Comparison of ENCODE assay signal across 10 cellular contexts in the genomic region with DNA sequence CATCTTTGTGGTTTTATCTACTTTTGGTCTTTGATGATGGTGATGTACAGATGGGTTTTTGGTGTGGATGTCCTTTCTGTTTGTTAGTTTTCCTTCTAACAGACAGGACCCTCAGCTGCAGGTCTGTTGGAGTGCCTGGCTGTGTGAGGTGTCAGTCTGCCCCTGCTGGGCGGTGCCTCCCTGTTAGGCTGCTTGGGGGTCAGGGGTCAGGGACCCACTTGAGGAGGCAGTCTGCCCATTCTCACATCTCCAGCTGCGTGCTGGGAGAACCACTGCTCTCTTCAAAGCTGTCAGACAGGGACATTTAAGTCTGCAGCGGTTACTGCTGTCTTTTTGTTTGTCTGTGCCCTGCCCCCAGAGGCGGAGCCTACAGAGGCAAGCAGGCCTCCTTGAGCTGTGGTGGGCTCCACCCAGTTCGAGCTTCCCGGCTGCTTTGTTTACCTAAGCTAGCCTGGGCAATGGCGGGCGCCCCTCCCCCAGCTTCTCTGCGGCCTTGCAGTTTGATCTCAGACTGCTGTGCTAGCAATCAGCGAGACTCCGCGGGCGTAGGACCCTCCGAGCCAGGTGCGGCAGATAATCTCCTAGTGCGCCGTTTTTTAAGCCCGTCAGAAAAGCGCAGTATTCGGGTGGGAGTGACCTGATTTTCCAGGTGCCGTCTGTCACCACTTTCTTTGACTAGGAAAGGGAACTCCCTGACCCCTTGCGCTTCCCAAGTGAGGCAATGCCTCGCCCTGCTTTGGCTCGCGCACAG. TPM values are rescaled to one million over a fixed set of nuclear protein-coding genes. Genes with fewer than 3 reads are reported as not detected.
DNase-seq lines count a peak whose midpoint lies in the region; ATAC-seq and TF ChIP-seq lines count a peak whose summit lies in the region.
"Not testable (repeated sequence)": the region's sequence is repeated elsewhere in the genome, so short reads cannot be mapped to it uniquely, and the experiment has no call there.
"Had no signal": no experiment of that assay in that cellular context is flagged by ENCODE, and none has a peak within 500 bp of the region (broad histone marks: within the 10 kb centered on the region; RNA-seq: fewer than 3 reads in every experiment).

No MANE protein-coding gene starts in this region.

- peaks cover 17 to 41% of the 10 kb centered on the region in 2 donors for H3K27me3 Mint-ChIP-seq in CD8-positive, alpha-beta memory T cell
- not testable (repeated sequence) for H3K27me3 Mint-ChIP-seq in activated naive CD4-positive, alpha-beta T cell treated with anti-CD3 and anti-CD28 coated beads for 36 hours (ENCODE audit: low read depth)
- H3K27me3 Mint-ChIP-seq in natural killer cell (ENCODE audit: low read depth in 2 of 2): peaks cover 14 to 32% of the 10 kb centered on the region in 2 donors

- not testable (repeated sequence) for H3K27ac ChIP-seq in CD8-positive, alpha-beta memory T cell (ENCODE audit: low read depth, low read length); iPS DF 6.9 (ENCODE audit: low read length); testis
- peak overlapping the region; percentile 50 for H3K27ac ChIP-seq in ectodermal cell (ENCODE audit: insufficient read depth, low read depth, low read length, poor library complexity, severe bottlenecking)

- peak overlapping the region in 3 of 8 donors; percentile 36 to 59 (median 42) for H3K27ac Mint-ChIP-seq in CD8-positive, alpha-beta memory T cell
- H3K27ac Mint-ChIP-seq in activated naive CD4-positive, alpha-beta T cell treated with anti-CD3 and anti-CD28 coated beads for 36 hours: not testable (repeated sequence)
- H3K27ac Mint-ChIP-seq in natural killer cell: peak overlapping the region in 1 of 2 donors; percentile 34

- not testable (repeated sequence) for H3K4me3 ChIP-seq in CD8-positive, alpha-beta memory T cell (ENCODE audit: low read length); ectodermal cell (ENCODE audit: insufficient read depth, low read depth, low read length)
- H3K4me3 ChIP-seq in iPS DF 6.9 (ENCODE audit: low read length): peak overlapping the region; percentile 12; the same call in 1 of the 2 replicates
- peak overlapping the region in 1 of 2 donors; percentile 12 for H3K4me3 ChIP-seq in testis

- intact Hi-C loops in activated naive CD4-positive, alpha-beta T cell treated with anti-CD3 and anti-CD28 coated beads for 36 hours (cut with micrococcal nuclease); natural killer cell (cut with micrococcal nuclease); testis (cut with DNase I; ENCODE audit: low total_unique reads): not testable (repeated sequence)

- not testable (repeated sequence) for H3K4me1 ChIP-seq in CD8-positive, alpha-beta memory T cell (ENCODE audit: insufficient read depth, low read length); ectodermal cell (ENCODE audit: control insufficient read depth, insufficient read depth, low read length); iPS DF 6.9 (ENCODE audit: control insufficient read depth, insufficient read depth, low read length); testis

- TF ChIP-seq CTCF in natural killer cell (IDR thresholded peaks at IDR 0.05); testis (IDR thresholded peaks at IDR 0.05): not testable (repeated sequence)

- peaks cover 9 to 20% (median 13%) of the 10 kb centered on the region in 5 donors for H3K9me3 Mint-ChIP-seq in CD8-positive, alpha-beta memory T cell
- H3K9me3 Mint-ChIP-seq in activated naive CD4-positive, alpha-beta T cell treated with anti-CD3 and anti-CD28 coated beads for 36 hours: peaks cover 16% of the 10 kb centered on the region
- not testable (repeated sequence) for H3K9me3 Mint-ChIP-seq in natural killer cell

- not testable (repeated sequence) for H3K36me3 ChIP-seq in CD8-positive, alpha-beta memory T cell (ENCODE audit: insufficient read depth, low read length); ectodermal cell (ENCODE audit: control insufficient read depth, insufficient read depth, low read length); iPS DF 6.9 (ENCODE audit: control insufficient read depth, insufficient read depth, low read length); testis (ENCODE audit: low read depth, missing control alignments)

- peaks cover 0 to 21% (median 1%) of the 10 kb centered on the region in 3 donors for H3K36me3 Mint-ChIP-seq in CD8-positive, alpha-beta memory T cell
- H3K36me3 Mint-ChIP-seq in activated naive CD4-positive, alpha-beta T cell treated with anti-CD3 and anti-CD28 coated beads for 36 hours (ENCODE audit: low read depth); natural killer cell: not testable (repeated sequence)

- H3K27me3 ChIP-seq in CD8-positive, alpha-beta memory T cell (ENCODE audit: insufficient read depth, low read length, poor library complexity, severe bottlenecking); ectodermal cell (ENCODE audit: control insufficient read depth, insufficient read depth, low read length, poor library complexity, severe bottlenecking); iPS DF 6.9 (ENCODE audit: control insufficient read depth, insufficient read depth, low read length); testis: not testable (repeated sequence)

- CTCF ChIA-PET in CD8-positive, alpha-beta memory T cell (lab: Charles Lee): interaction anchor here (1.2 kb wide), 1 partner anchor 30 kb away, joined by 3 read pairs; no protein-coding TSS in a partner anchor
- CTCF ChIA-PET in activated naive CD4-positive, alpha-beta T cell treated with anti-CD3 and anti-CD28 coated beads for 36 hours (lab: Charles Lee): interaction anchor here (0.6 kb wide), 1 partner anchor 205 kb away, joined by 3 read pairs; no protein-coding TSS in a partner anchor

- TF ChIP-seq POLR2A in testis (IDR thresholded peaks at IDR 0.05): not testable (repeated sequence)

- POLR2A ChIA-PET in CD8-positive, alpha-beta memory T cell (lab: Charles Lee): not testable (repeated sequence)

- H3K9me3 ChIP-seq in CD8-positive, alpha-beta memory T cell (ENCODE audit: low read length); ectodermal cell (ENCODE audit: control insufficient read depth, low read length); iPS DF 6.9 (ENCODE audit: control insufficient read depth, insufficient read depth, low read length); testis: not testable (repeated sequence)

- peak in 2 of 5 donors; percentile 21 to 65 for DNase-seq in CD8-positive, alpha-beta memory T cell
- DNase-seq in NCI-H146 treated with DMSO at 0.1 percent for 48 hours (lab: John Stamatoyannopoulos, UW; ENCODE audit: unreplicated experiment) (peak; percentile 23), SK-N-DZ (ENCODE audit: low spot score) (peak; percentile 11), testis (peak; percentile 43)
- DNase-seq in activated naive CD4-positive, alpha-beta T cell treated with anti-CD3 and anti-CD28 coated beads for 36 hours: peak; percentile 15
- not testable (repeated sequence) for DNase-seq in iPS DF 6.9 (ENCODE audit: low read depth, low spot score); natural killer cell

- WGBS in ectodermal cell, 2 experiments: 27 to 28% methylated on average over 21 of the region's 25 CpGs
- WGBS in iPS DF 6.9 (ENCODE audit: insufficient coverage, insufficient read length): no CpG with 5 or more reads among the region's 25 CpGs
- 39 to 44% methylated on average over 22 to 25 of the region's 25 CpGs for WGBS in testis, 2 donors

- H3K4me1 Mint-ChIP-seq in CD8-positive, alpha-beta memory T cell; activated naive CD4-positive, alpha-beta T cell treated with anti-CD3 and anti-CD28 coated beads for 36 hours (ENCODE audit: low read depth); natural killer cell: not testable (repeated sequence)

- ATAC-seq in natural killer cell: not testable (repeated sequence)

- H3K4me3 Mint-ChIP-seq in CD8-positive, alpha-beta memory T cell: peak overlapping the region in 6 of 7 donors; percentile 37 to 82 (median 70)
- H3K4me3 Mint-ChIP-seq in activated naive CD4-positive, alpha-beta T cell treated with anti-CD3 and anti-CD28 coated beads for 36 hours: peak overlapping the region; percentile 62
- peak overlapping the region; percentile 82 for H3K4me3 Mint-ChIP-seq in natural killer cell

RNA-seq across cellular contexts. Expression of gene PROKR1, which starts 36.0 kb away (rescaled TPM):
- total RNA-seq in CD8-positive, alpha-beta memory T cell: under 1 TPM in 1 of 2 experiments, not detected in 1; 0.09 TPM
- polyA plus RNA-seq in CD8-positive, alpha-beta memory T cell: not detected
- polyA plus RNA-seq in SK-N-DZ (2014; cell fraction: cytosol; rRNA removed): 2.7 and 3.9 TPM in 2 replicates
- 0.46 and 1.3 TPM in 2 replicates for polyA plus RNA-seq in SK-N-DZ (2014; cell fraction: nucleus; rRNA removed)
- not detected for total RNA-seq in activated naive CD4-positive, alpha-beta T cell treated with anti-CD3 and anti-CD28 coated beads for 36 hours
- polyA plus RNA-seq in ectodermal cell (2013, experiment 1 of 4): 0.96 TPM
- 1.5 TPM for polyA plus RNA-seq in ectodermal cell (2013, experiment 2 of 4)
- 0.80 TPM for polyA plus RNA-seq in ectodermal cell (2013, experiment 3 of 4)
- polyA plus RNA-seq in ectodermal cell (2013, experiment 4 of 4): 1.2 TPM
- total RNA-seq in natural killer cell (not detected), testis (under 1 TPM; 0.24 to 0.50 TPM)
- 0.36 TPM for polyA plus RNA-seq in testis (ENCODE audit: insufficient read depth, low read depth, low replicate concordance)
- total RNA-seq: activated T-helper 17 cell treated with anti-CD3 and anti-CD28 coated beads, Interleukin-2, amount 50 U/mL, for 72 hours; natural killer cell treated with Interleukin-12 subunit alpha and Interleukin-12 subunit beta and Interleukin-15 and Interleukin-18, amount 100 ng/mL, for 72 hours had no signal

RNA-seq across cellular contexts. Expression of gene ARHGAP25, which starts 55.3 kb away (rescaled TPM):
- 10 to 100 TPM; 74.7 to 75.2 TPM for total RNA-seq in CD8-positive, alpha-beta memory T cell
- 200 TPM for polyA plus RNA-seq in CD8-positive, alpha-beta memory T cell
- polyA plus RNA-seq in SK-N-DZ (2014; cell fraction: cytosol; rRNA removed): 0.32 and 0.65 TPM in 2 replicates
- polyA plus RNA-seq in SK-N-DZ (2014; cell fraction: nucleus; rRNA removed): 1.2 TPM in 1 of 2 replicates, not detected in the other
- 10 to 100 TPM; 43.0 to 46.7 TPM for total RNA-seq in activated naive CD4-positive, alpha-beta T cell treated with anti-CD3 and anti-CD28 coated beads for 36 hours
- 1.8 TPM for polyA plus RNA-seq in ectodermal cell (2013, experiment 1 of 4)
- 3.1 TPM for polyA plus RNA-seq in ectodermal cell (2013, experiment 2 of 4)
- 1.7 TPM for polyA plus RNA-seq in ectodermal cell (2013, experiment 3 of 4)
- 2.1 TPM for polyA plus RNA-seq in ectodermal cell (2013, experiment 4 of 4)
- total RNA-seq in natural killer cell (100 to 1,000 TPM; 122 to 180 (median 155) TPM), testis (1 to 10 TPM; 6.2 to 6.7 TPM)
- polyA plus RNA-seq in testis (ENCODE audit: insufficient read depth, low read depth, low replicate concordance): 8.2 TPM

Comparison
In these comparisons a context has a peak if more than half of its experiments do, and no peak if none do; other contexts are left out.
1. RNA of gene ARHGAP25, which starts 55.3 kb away (total RNA-seq): 122 to 180 TPM in natural killer cell, 74.7 to 75.2 TPM in CD8-positive, alpha-beta memory T cell and 43.0 to 46.7 TPM in activated naive CD4-positive, alpha-beta T cell treated with anti-CD3 and anti-CD28 coated beads for 36 hours; 6.2 to 6.7 TPM in testis; every median in the first group is over 4 times any median in the second.
2. Peak in every context shown above with its lines, with median percentiles within 50 percentile points of each other: H3K4me3 Mint-ChIP-seq.